Comparison of ENCODE assay signal across 16 cellular contexts in the genomic region with DNA sequence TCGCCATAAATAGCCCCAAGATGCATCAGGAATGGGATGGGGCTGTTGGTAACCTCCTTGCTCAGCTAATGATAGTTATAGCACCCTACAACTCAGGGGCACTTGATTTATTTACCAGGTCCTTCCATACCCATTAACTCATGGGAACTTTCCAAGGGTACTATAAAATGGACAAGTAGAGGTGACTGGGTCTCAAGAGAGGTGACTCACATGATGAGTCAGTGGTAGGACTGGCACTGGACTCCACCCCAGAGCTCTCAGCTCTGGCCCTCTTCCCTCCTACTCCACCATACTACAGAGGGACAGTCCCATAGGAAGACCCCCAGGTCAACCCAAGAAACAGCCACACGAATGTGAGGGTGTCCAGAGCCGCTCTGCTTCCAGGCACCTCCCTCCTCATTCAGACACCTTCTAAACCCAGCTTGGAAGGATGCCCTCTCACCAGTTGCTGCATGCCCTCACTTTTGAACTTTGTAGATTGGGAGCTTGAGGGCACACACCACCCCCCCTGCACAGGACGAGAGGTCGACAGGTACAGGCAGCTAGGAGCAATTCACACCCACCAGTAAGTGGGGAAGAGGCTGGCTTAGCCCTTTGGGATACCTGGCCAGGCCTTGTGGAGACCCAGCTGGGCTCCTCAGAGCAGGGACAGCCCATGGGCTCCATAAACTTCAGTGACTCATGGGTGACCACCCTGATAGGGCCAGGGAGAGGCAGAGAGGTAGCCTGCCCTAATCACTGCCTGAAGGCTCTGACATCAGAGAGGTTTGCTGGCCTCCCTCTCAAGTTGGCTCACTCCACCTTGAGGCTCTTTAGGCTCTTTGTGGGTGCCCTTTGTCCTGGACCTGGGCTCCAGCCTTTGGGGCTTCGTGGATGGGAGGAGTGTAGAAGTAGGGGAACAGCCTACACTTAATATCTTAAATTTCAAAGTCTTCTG.
DNase-seq lines count a peak whose midpoint lies in the region; ATAC-seq and TF ChIP-seq lines count a peak whose summit lies in the region.
"Had no signal": no experiment of that assay in that cellular context is flagged by ENCODE, and none has a peak within 500 bp of the region (broad histone marks: within the 10 kb centered on the region; RNA-seq: fewer than 3 reads in every experiment).

No MANE protein-coding gene starts in this region.

- no peak for TF ChIP-seq POLR2A in NB4 (IDR thresholded peaks at IDR 0.05; ENCODE audit: extremely low read depth, insufficient read length)
- no peak for TF ChIP-seq POLR2A in GM18505 (IDR thresholded peaks at IDR 0.05; ENCODE audit: borderline replicate concordance, extremely low read depth, insufficient read depth, insufficient read length)

- peak overlapping the region; percentile 42 for H2AK5ac ChIP-seq in neuronal stem cell (ENCODE audit: low read depth, low read length)

- no CpG with 5 or more reads among the region's 6 CpGs for WGBS in neuronal stem cell (ENCODE audit: extremely low coverage in 2 of 2, insufficient read length in 2 of 2, insufficient replicate concordance in 1 of 2), 2 donors

- no peak overlapping the region for H4K91ac ChIP-seq in neuronal stem cell (ENCODE audit: low read depth, low read length, poor library complexity)

- no peaks in the 10 kb centered on the region for H3K27me3 ChIP-seq in colonic mucosa
- peaks cover 0 to 7% (median 0%) of the 10 kb centered on the region in 3 experiments for H3K27me3 ChIP-seq in neuronal stem cell (ENCODE audit: control insufficient read depth in 3 of 3, insufficient read depth in 3 of 3, low read depth in 1 of 3, low read length in 3 of 3)

- no peak overlapping the region for H3K23ac ChIP-seq in neuronal stem cell (ENCODE audit: low read depth, low read length, poor library complexity)

- H3K9me3 ChIP-seq in colonic mucosa, result no peaks in the 10 kb centered on the region
- no peaks in the 10 kb centered on the region for H3K9me3 ChIP-seq in neuronal stem cell (replicated peaks in 1 of 2; ENCODE audit: control insufficient read depth in 2 of 2, insufficient read depth in 1 of 2, low read depth in 1 of 2, low read length in 2 of 2)
- H3K9me3 ChIP-seq: suprapubic skin had no signal

- no peak overlapping the region for H3K4ac ChIP-seq in neuronal stem cell (ENCODE audit: low read length)

- H3K27ac ChIP-seq in colonic mucosa (peak overlapping the region; percentile 82), neuronal stem cell (replicated peaks; ENCODE audit: low read length) (no peak overlapping the region)
- H3K27ac ChIP-seq: suprapubic skin had no signal

- H3K79me1 ChIP-seq in neuronal stem cell (ENCODE audit: low read depth, low read length), result no peaks in the 10 kb centered on the region

- no peak overlapping the region for H3K14ac ChIP-seq in neuronal stem cell (ENCODE audit: low read length)

- no peaks in the 10 kb centered on the region for H3K36me3 ChIP-seq in colonic mucosa
- no peaks in the 10 kb centered on the region for H3K36me3 ChIP-seq in neuronal stem cell (replicated peaks in 1 of 2; ENCODE audit: control insufficient read depth in 2 of 2, insufficient read depth in 2 of 2, low read length in 2 of 2)
- H3K36me3 ChIP-seq: suprapubic skin had no signal

- H3K4me3 ChIP-seq in NB4 (ENCODE audit: low read depth, low read length) (no peak overlapping the region), colonic mucosa (no peak overlapping the region), neuronal stem cell (ENCODE audit: low read length in 2 of 2) (peak overlapping the region in 1 of 2 donors; percentile 41)
- H3K4me3 ChIP-seq: GM12878, suprapubic skin had no signal

- intact Hi-C loops in colonic mucosa (cut with DNase I), result no loop called here
- intact Hi-C loops in posterior vena cava (cut with DNase I), result no loop called here

- H2AFZ ChIP-seq in neuronal stem cell (ENCODE audit: low read length), result no peak overlapping the region

- no peak overlapping the region for H2BK12ac ChIP-seq in neuronal stem cell (ENCODE audit: low read length)

- no peak overlapping the region for H3K9ac ChIP-seq in colonic mucosa (ENCODE audit: low read depth in 2 of 2, low read length in 2 of 2)
- H3K9ac ChIP-seq in neuronal stem cell (ENCODE audit: low read depth, low read length, poor library complexity), result no peak overlapping the region

- peaks cover 4% of the 10 kb centered on the region for H3K4me1 ChIP-seq in colonic mucosa
- H3K4me1 ChIP-seq in neuronal stem cell (ENCODE audit: control insufficient read depth in 2 of 2, insufficient read depth in 1 of 2, low read depth in 1 of 2, low read length in 2 of 2), result peaks cover 0 to 8% of the 10 kb centered on the region in 2 donors

- H3K18ac ChIP-seq in neuronal stem cell (ENCODE audit: low read length), result peak overlapping the region; percentile 18

- ATAC-seq in GM18505 (IDR thresholded peaks at IDR 0.05; ENCODE audit: unreplicated experiment) (no peak), HG03521 (IDR thresholded peaks at IDR 0.05; ENCODE audit: unreplicated experiment) (no peak)
- ATAC-seq: activated CD4-positive, alpha-beta T cell treated with anti-CD3 and anti-CD28 coated beads for 36 hours; GM12878 had no signal

- H2BK120ac ChIP-seq in neuronal stem cell (ENCODE audit: low read depth, low read length), result no peak overlapping the region

- H4K8ac ChIP-seq in neuronal stem cell (ENCODE audit: low read depth, low read length), result no peak overlapping the region

- TF ChIP-seq CTCF in NB4 (IDR thresholded peaks at IDR 0.05; ENCODE audit: low read depth, low read length), result no peak
- no peak for TF ChIP-seq CTCF in colonic mucosa (IDR thresholded peaks at IDR 0.05)
- no peak for TF ChIP-seq CTCF in GM10266 (IDR thresholded peaks at IDR 0.05; ENCODE audit: control insufficient read depth, insufficient read depth, low read depth, missing control alignments)

- H2BK5ac ChIP-seq in neuronal stem cell (ENCODE audit: low read length), result peak overlapping the region; percentile 8

- no peak overlapping the region for H3K4me2 ChIP-seq in neuronal stem cell (ENCODE audit: insufficient read depth, low read length, poor library complexity, severe bottlenecking)

- DNase-seq in DMS53 (lab: John Stamatoyannopoulos, UW) (peak; percentile 81), NB4 (ENCODE audit: low read depth) (peak; percentile 45), colonic mucosa (peak; percentile 35), neuronal stem cell (ENCODE audit: low spot score) (no peak), posterior vena cava (ENCODE audit: low spot score) (no peak), GM10266 (ENCODE audit: extremely low spot score) (no peak)
- DNase-seq: activated CD4-positive, alpha-beta T cell treated with anti-CD3 and anti-CD28 coated beads for 36 hours; CD4-positive, alpha-beta T cell; central memory CD4-positive, alpha-beta T cell; left cardiac atrium; nucleus accumbens; Right ventricle myocardium superior had no signal

- H2BK15ac ChIP-seq in neuronal stem cell (ENCODE audit: low read length), result no peak overlapping the region

Comparison
In these comparisons a context has a peak if more than half of its experiments do, and no peak if none do; other contexts are left out.
1. DNase-seq: peak in DMS53 (single experiment), NB4 (single experiment) and colonic mucosa (single experiment); none in neuronal stem cell (single experiment), posterior vena cava (single experiment) and GM10266 (single experiment).